Comparison of ENCODE assay signal across 23 cellular contexts in genomic region chr7:73503229-73503628, GRCh38.
"Had no signal": no experiment of that assay in that cellular context is flagged by ENCODE, and none has a peak within 500 bp of the region (broad histone marks: within the 10 kb centered on the region; RNA-seq: fewer than 3 reads in every experiment).

No MANE protein-coding gene starts in this region.

- H3K4me3 Mint-ChIP-seq: dendritic cell treated with granulocyte-macrophage colony-stimulating factor and Interleukin-4, amounts not matched to agents 40 ng/mL and 50 ng/mL, for 4 days; immature natural killer cell; mesothelial cell of epicardium; naive B cell had no signal

- H3K4me1 Mint-ChIP-seq: mesothelial cell of epicardium had no signal

- H3K27ac Mint-ChIP-seq: dendritic cell treated with granulocyte-macrophage colony-stimulating factor and Interleukin-4, amounts not matched to agents 40 ng/mL and 50 ng/mL, for 4 days; mesothelial cell of epicardium had no signal

- H2AFZ ChIP-seq: hepatocyte had no signal

- H3K27ac ChIP-seq: colonic mucosa, esophagus muscularis mucosa, foreskin keratinocyte, gastroesophageal sphincter, heart left ventricle, hepatocyte, left lung, lower lobe of right lung had no signal

- ATAC-seq: foreskin keratinocyte, gastroesophageal sphincter, heart left ventricle, left lung, left ventricle myocardium superior, lower lobe of right lung, mucosa of descending colon had no signal

- H3K27me3 Mint-ChIP-seq: dendritic cell treated with granulocyte-macrophage colony-stimulating factor and Interleukin-4, amounts not matched to agents 40 ng/mL and 50 ng/mL, for 4 days; naive B cell had no signal

- DNase-seq: colonic mucosa; cortex of kidney; effector CD8-positive, alpha-beta T cell; foreskin keratinocyte; heart left ventricle; hypothalamus; immature natural killer cell; islet precursor cell; kidney; kidney glomerular epithelial cell; left lung; left ventricle myocardium superior; lower lobe of right lung; mesenchymal stem cell; mucosa of descending colon; naive B cell had no signal

- H3K4me2 ChIP-seq: hepatocyte had no signal

- H3K4me3 ChIP-seq: colonic mucosa, esophagus muscularis mucosa, gastroesophageal sphincter, heart left ventricle, hepatocyte, left lung, lower lobe of right lung, mucosa of descending colon had no signal

- H3K9me3 Mint-ChIP-seq: dendritic cell treated with granulocyte-macrophage colony-stimulating factor and Interleukin-4, amounts not matched to agents 40 ng/mL and 50 ng/mL, for 4 days; immature natural killer cell; mesothelial cell of epicardium; naive B cell had no signal

- H3K4me1 ChIP-seq: colonic mucosa, esophagus muscularis mucosa, foreskin keratinocyte, left lung, lower lobe of right lung had no signal

- H3K27me3 ChIP-seq: colonic mucosa, esophagus muscularis mucosa, foreskin keratinocyte, gastroesophageal sphincter, heart left ventricle, hepatocyte, left lung had no signal

- H3K9me3 ChIP-seq: colonic mucosa, esophagus muscularis mucosa, gastroesophageal sphincter, heart left ventricle, left lung, lower lobe of right lung, mucosa of descending colon had no signal

- FAIRE-seq: endothelial cell of umbilical vein, frontal cortex, kidney had no signal
